In genomic region chr1:19288324-19289241, GRCh38 we compare ENCODE assay signal across 8 cellular contexts. TPM values are rescaled to one million over a fixed set of nuclear protein-coding genes. Genes with fewer than 3 reads are reported as not detected.
DNase-seq lines count a peak whose midpoint lies in the region; ATAC-seq, FAIRE-seq and TF ChIP-seq lines count a peak whose summit lies in the region.
"Not testable (repeated sequence)": the region's sequence is repeated elsewhere in the genome, so short reads cannot be mapped to it uniquely, and the experiment has no call there.

Gene AKR7A3, minus strand, starts transcription at chr1:19288770. Its CDS starts 61 bp downstream, at chr1:19288709.

- not testable (repeated sequence) for H3K27ac Mint-ChIP-seq in H9; T-helper 1 cell treated with Interleukin-12 subunit alpha and Interleukin-12 subunit beta and Interleukin-4 antibody, amounts not matched to agents 30 μg/mL and 1 μg/mL, for 36 hours; activated T-helper 17 cell treated with anti-CD3 and anti-CD28 coated beads, Interleukin-2, amount 50 U/mL, for 72 hours; natural killer cell treated with Interleukin-12 subunit alpha and Interleukin-12 subunit beta and Interleukin-15 and Interleukin-18, amount 100 ng/mL, for 72 hours
- H3K27ac Mint-ChIP-seq in dendritic cell treated with granulocyte-macrophage colony-stimulating factor and Interleukin-4, amounts not matched to agents 40 ng/mL and 50 ng/mL, for 4 days, result peak within 1 kb of the TSS; percentile 24

- DNase-seq in A549 (ENCODE audit: low read depth in 1 of 2, low spot score in 1 of 2), result not testable (repeated sequence)
- peak; percentile 58 for DNase-seq in H9
- peak; percentile 64 for DNase-seq in hepatic stellate cell (ENCODE audit: low spot score)
- peak; percentile 70 for DNase-seq in natural killer cell treated with Interleukin-12 subunit alpha and Interleukin-12 subunit beta and Interleukin-15 and Interleukin-18, amount 100 ng/mL, for 72 hours (ENCODE audit: low spot score)
- peak; percentile 50 to 55 for DNase-seq in stimulated activated CD4-positive, alpha-beta T cell treated with anti-CD3 and anti-CD28 coated beads, Interleukin-4, amount 100 ng/mL, for 48 hours (ENCODE audit: low read depth in 2 of 2)

- 0 out of 3 replicates have a peak within 1 kb of the TSS, but pooled peaks have one; percentile 14 for H3K4me2 ChIP-seq in A549
- H3K4me2 ChIP-seq in H9 (ENCODE audit: insufficient read depth, insufficient read length, low read length), result peak within 1 kb of the TSS; percentile 44

- H3K14ac ChIP-seq in H9 (ENCODE audit: insufficient read depth, low read length), result not testable (repeated sequence)

- not testable (repeated sequence) for H3K56ac ChIP-seq in H9 (ENCODE audit: insufficient read length, low read depth, low read length)

- TF ChIP-seq EP300 in A549 (IDR thresholded peaks at IDR 0.05), result not testable (repeated sequence)

- not testable (repeated sequence) for H2BK20ac ChIP-seq in H9 (ENCODE audit: low read depth, low read length, poor library complexity, severe bottlenecking)

- H4K8ac ChIP-seq in H9 (replicated peaks; ENCODE audit: insufficient read length, low read depth, low read length), result not testable (repeated sequence)

- POLR2A ChIA-PET in A549 (lab: Yijun Ruan, JAX), result not testable (repeated sequence)

- H4K20me1 ChIP-seq in H9 (ENCODE audit: control insufficient read depth, insufficient read depth, insufficient read length), result not testable (repeated sequence)

- not testable (repeated sequence) for H3K4me3 ChIP-seq in A549

- H3K4me1 ChIP-seq in A549; H9 (ENCODE audit: insufficient read depth, low read length): not testable (repeated sequence)

- FAIRE-seq in A549 (lab: Jason Lieb, UNC), result not testable (repeated sequence)

- H2AFZ ChIP-seq in H9 (ENCODE audit: low read length), result not testable (repeated sequence)

- not testable (repeated sequence) for H2BK5ac ChIP-seq in H9 (ENCODE audit: insufficient read length, low read length)

- not testable (repeated sequence) for H3K79me1 ChIP-seq in H9 (ENCODE audit: insufficient read depth, low read depth, low read length, poor library complexity, severe bottlenecking)

- not testable (repeated sequence) for H3K4me1 Mint-ChIP-seq in H9; T-helper 1 cell treated with Interleukin-12 subunit alpha and Interleukin-12 subunit beta and Interleukin-4 antibody, amounts not matched to agents 30 μg/mL and 1 μg/mL, for 36 hours (ENCODE audit: low read depth); activated T-helper 17 cell treated with anti-CD3 and anti-CD28 coated beads, Interleukin-2, amount 50 U/mL, for 72 hours; natural killer cell treated with Interleukin-12 subunit alpha and Interleukin-12 subunit beta and Interleukin-15 and Interleukin-18, amount 100 ng/mL, for 72 hours (ENCODE audit: low read depth in 2 of 2)
- H3K4me1 Mint-ChIP-seq in dendritic cell treated with granulocyte-macrophage colony-stimulating factor and Interleukin-4, amounts not matched to agents 40 ng/mL and 50 ng/mL, for 4 days (ENCODE audit: low read depth), result peaks cover 11% of the 10 kb centered on the region

- not testable (repeated sequence) for TF ChIP-seq RAD21 in A549 (conservative IDR thresholded peaks at IDR 0.05 in 1 of 2, IDR thresholded peaks at IDR 0.05 in 1 of 2)

- TF ChIP-seq POLR2A in A549 (IDR thresholded peaks at IDR 0.05; ENCODE audit: low read length), result not testable (repeated sequence)

- not testable (repeated sequence) for H2BK15ac ChIP-seq in H9 (ENCODE audit: low read depth, low read length)

- H2BK12ac ChIP-seq in H9 (ENCODE audit: insufficient read length, low read depth, low read length), result not testable (repeated sequence)

- H3K79me2 ChIP-seq in H9 (ENCODE audit: insufficient read depth, low read length), result not testable (repeated sequence)

- not testable (repeated sequence) for H3K23ac ChIP-seq in H9 (ENCODE audit: insufficient read length, low read depth, low read length)

- not testable (repeated sequence) for H3T11ph ChIP-seq in H9 (ENCODE audit: low read length)

- H3K18ac ChIP-seq in H9 (ENCODE audit: insufficient read length, low read depth, low read length), result not testable (repeated sequence)

- CTCF ChIA-PET in A549 (lab: Yijun Ruan, JAX), result not testable (repeated sequence)

- H3K27me3 Mint-ChIP-seq in H9 (ENCODE audit: low read depth), result peaks cover 35% of the 10 kb centered on the region
- peaks cover 14% of the 10 kb centered on the region for H3K27me3 Mint-ChIP-seq in T-helper 1 cell treated with Interleukin-12 subunit alpha and Interleukin-12 subunit beta and Interleukin-4 antibody, amounts not matched to agents 30 μg/mL and 1 μg/mL, for 36 hours (ENCODE audit: low read depth)
- peaks cover 10% of the 10 kb centered on the region for H3K27me3 Mint-ChIP-seq in activated T-helper 17 cell treated with anti-CD3 and anti-CD28 coated beads, Interleukin-2, amount 50 U/mL, for 72 hours
- H3K27me3 Mint-ChIP-seq in dendritic cell treated with granulocyte-macrophage colony-stimulating factor and Interleukin-4, amounts not matched to agents 40 ng/mL and 50 ng/mL, for 4 days, result peaks cover 26% of the 10 kb centered on the region
- H3K27me3 Mint-ChIP-seq in natural killer cell treated with Interleukin-12 subunit alpha and Interleukin-12 subunit beta and Interleukin-15 and Interleukin-18, amount 100 ng/mL, for 72 hours, result peaks cover 12 to 15% of the 10 kb centered on the region in 2 donors

- H3K9me3 Mint-ChIP-seq in H9, result peaks cover 10 to 15% of the 10 kb centered on the region in 2 experiments
- H3K9me3 Mint-ChIP-seq in T-helper 1 cell treated with Interleukin-12 subunit alpha and Interleukin-12 subunit beta and Interleukin-4 antibody, amounts not matched to agents 30 μg/mL and 1 μg/mL, for 36 hours, result peaks cover 21% of the 10 kb centered on the region
- H3K9me3 Mint-ChIP-seq in activated T-helper 17 cell treated with anti-CD3 and anti-CD28 coated beads, Interleukin-2, amount 50 U/mL, for 72 hours; natural killer cell treated with Interleukin-12 subunit alpha and Interleukin-12 subunit beta and Interleukin-15 and Interleukin-18, amount 100 ng/mL, for 72 hours: not testable (repeated sequence)
- peaks cover 11% of the 10 kb centered on the region for H3K9me3 Mint-ChIP-seq in dendritic cell treated with granulocyte-macrophage colony-stimulating factor and Interleukin-4, amounts not matched to agents 40 ng/mL and 50 ng/mL, for 4 days

- H3K9me3 ChIP-seq in A549; H9 (ENCODE audit: control insufficient read depth, low read depth, low read length): not testable (repeated sequence)

- 76% methylated on average over 27 of the region's 82 CpGs for WGBS in A549 (ENCODE audit: missing lambda C conversion rate)
- no CpG with 5 or more reads among the region's 82 CpGs for WGBS in H9 (ENCODE audit: extremely low coverage, insufficient read length, low lambda C conversion rate)

- H3K9ac ChIP-seq in H9 (ENCODE audit: extremely low read depth, insufficient read length, low read length), result not testable (repeated sequence)

- TF ChIP-seq CTCF in A549 (IDR thresholded peaks at IDR 0.05); H9 (conservative IDR thresholded peaks at IDR 0.05): not testable (repeated sequence)

- H4K5ac ChIP-seq in H9 (ENCODE audit: insufficient read length, low read depth, low read length), result not testable (repeated sequence)

- H2BK120ac ChIP-seq in H9 (ENCODE audit: low read depth, low read length, poor library complexity, severe bottlenecking), result not testable (repeated sequence)

- H3K23me2 ChIP-seq in H9 (ENCODE audit: insufficient read length, low read depth, low read length, poor library complexity, severe bottlenecking), result not testable (repeated sequence)

- not testable (repeated sequence) for H3K4ac ChIP-seq in H9 (ENCODE audit: low read depth, low read length)

- peak in 1 of 2 experiments; percentile 71; a peak in 3 of 6 replicates for ATAC-seq in A549
- peak; percentile 98 for ATAC-seq in activated T-helper 17 cell treated with anti-CD3 and anti-CD28 coated beads, Interleukin-2, amount 50 U/mL, for 72 hours (replicated peaks)
- peak; percentile 90 to 92 for ATAC-seq in natural killer cell treated with Interleukin-12 subunit alpha and Interleukin-12 subunit beta and Interleukin-15 and Interleukin-18, amount 100 ng/mL, for 72 hours

- peak within 1 kb of the TSS; percentile 52 to 69 for H3K4me3 Mint-ChIP-seq in H9
- H3K4me3 Mint-ChIP-seq in T-helper 1 cell treated with Interleukin-12 subunit alpha and Interleukin-12 subunit beta and Interleukin-4 antibody, amounts not matched to agents 30 μg/mL and 1 μg/mL, for 36 hours, result peak within 1 kb of the TSS; percentile 54
- H3K4me3 Mint-ChIP-seq in activated T-helper 17 cell treated with anti-CD3 and anti-CD28 coated beads, Interleukin-2, amount 50 U/mL, for 72 hours, result peak within 1 kb of the TSS; percentile 68
- peak within 1 kb of the TSS; percentile 67 for H3K4me3 Mint-ChIP-seq in dendritic cell treated with granulocyte-macrophage colony-stimulating factor and Interleukin-4, amounts not matched to agents 40 ng/mL and 50 ng/mL, for 4 days
- peak within 1 kb of the TSS; percentile 69 for H3K4me3 Mint-ChIP-seq in natural killer cell treated with Interleukin-12 subunit alpha and Interleukin-12 subunit beta and Interleukin-15 and Interleukin-18, amount 100 ng/mL, for 72 hours

- H3K27me3 ChIP-seq in H9 (ENCODE audit: insufficient read depth, low read length), result not testable (repeated sequence)

- H3K27ac ChIP-seq in A549; H9 (ENCODE audit: insufficient read length, low read depth, low read length): not testable (repeated sequence)

- not testable (repeated sequence) for H3K36me3 Mint-ChIP-seq in H9 (ENCODE audit: insufficient read depth in 1 of 3, low read depth in 3 of 3); T-helper 1 cell treated with Interleukin-12 subunit alpha and Interleukin-12 subunit beta and Interleukin-4 antibody, amounts not matched to agents 30 μg/mL and 1 μg/mL, for 36 hours (ENCODE audit: low read depth); activated T-helper 17 cell treated with anti-CD3 and anti-CD28 coated beads, Interleukin-2, amount 50 U/mL, for 72 hours (ENCODE audit: low read depth); dendritic cell treated with granulocyte-macrophage colony-stimulating factor and Interleukin-4, amounts not matched to agents 40 ng/mL and 50 ng/mL, for 4 days (ENCODE audit: low read depth); natural killer cell treated with Interleukin-12 subunit alpha and Interleukin-12 subunit beta and Interleukin-15 and Interleukin-18, amount 100 ng/mL, for 72 hours

- intact Hi-C loops in dendritic cell treated with granulocyte-macrophage colony-stimulating factor and Interleukin-4, amounts not matched to agents 40 ng/mL and 50 ng/mL, for 4 days (cut with micrococcal nuclease), result not testable (repeated sequence)

- H2AK5ac ChIP-seq in H9 (ENCODE audit: insufficient read length, low read length), result not testable (repeated sequence)

- not testable (repeated sequence) for H4K91ac ChIP-seq in H9 (ENCODE audit: insufficient read length, low read depth, low read length)

RNA-seq across cellular contexts. Expression of gene AKR7A3, which starts in this region (rescaled TPM):
- polyA plus RNA-seq in A549 (2011; rRNA removed) (0.10 and 0.13 TPM in 2 replicates), A549 (2017; fragmentation: RNase III; extraction: RNeasy Plus Mini Kit Qiagen cat#74134 plus additional on column Dnase treatment) (0.17 to 0.24 TPM (median 0.21 TPM) in 3 replicates)
- 0.22 and 0.25 TPM in 2 replicates for polyA plus RNA-seq in A549 (2012; cell fraction: cytosol; rRNA removed)
- 2.5 TPM in 2 replicates for polyA plus RNA-seq in A549 (2012; cell fraction: nucleus; rRNA removed)
- 0.12 and 0.19 TPM in 2 replicates for polyA minus RNA-seq in A549 (2011; rRNA and poly(A)+ RNA removed)
- 0.74 and 0.81 TPM in 2 replicates for total RNA-seq in H9 (2021)
- 1 to 10 TPM in 1 of 2 donors, under 1 TPM in 1; 0.71 to 1.6 TPM for total RNA-seq in activated T-helper 17 cell treated with anti-CD3 and anti-CD28 coated beads, Interleukin-2, amount 50 U/mL, for 72 hours
- total RNA-seq in natural killer cell treated with Interleukin-12 subunit alpha and Interleukin-12 subunit beta and Interleukin-15 and Interleukin-18, amount 100 ng/mL, for 72 hours, result 1 to 10 TPM in 1 of 2 donors, under 1 TPM in 1; 0.43 to 2.0 TPM

Comparison
In these comparisons a context has a peak if more than half of its experiments do, and no peak if none do; other contexts are left out.
1. Peak in DNase-seq and H3K4me2 ChIP-seq in H9; RNA of the gene not detected or under 1 TPM.